In genomic region chr16:57906385-57907316, GRCh38 we compare ENCODE assay signal across 9 cellular contexts.
A peak's percentile ranks its signal among the peaks of the same experiment; 100 is the strongest.
DNase-seq lines count a peak whose midpoint lies in the region; ATAC-seq and TF ChIP-seq lines count a peak whose summit lies in the region.
"Had no signal": no experiment of that assay in that cellular context is flagged by ENCODE, and none has a peak within 500 bp of the region (broad histone marks: within the 10 kb centered on the region; RNA-seq: fewer than 3 reads in every experiment).

No MANE protein-coding gene starts in this region.

- H3K27me3 ChIP-seq in DOHH2 (ENCODE audit: control insufficient read depth, low read length) (peaks cover 8% of the 10 kb centered on the region), neuronal stem cell (ENCODE audit: control insufficient read depth in 3 of 3, insufficient read depth in 3 of 3, low read depth in 1 of 3, low read length in 3 of 3) (peaks cover 0 to 59% (median 5%) of the 10 kb centered on the region in 3 experiments)

- no peak overlapping the region for H3K4me3 Mint-ChIP-seq in effector memory CD8-positive, alpha-beta T cell
- H3K4me3 Mint-ChIP-seq: dendritic cell treated with granulocyte-macrophage colony-stimulating factor and Interleukin-4, amounts not matched to agents 40 ng/mL and 50 ng/mL, for 4 days had no signal

- no peaks in the 10 kb centered on the region for H3K4me1 ChIP-seq in DOHH2 (ENCODE audit: control insufficient read depth, low read length)
- H3K4me1 ChIP-seq in neuronal stem cell (ENCODE audit: control insufficient read depth in 2 of 2, insufficient read depth in 1 of 2, low read depth in 1 of 2, low read length in 2 of 2) = peaks cover 0 to 5% of the 10 kb centered on the region in 2 donors

- no peaks in the 10 kb centered on the region for H4K20me1 ChIP-seq in DOHH2 (ENCODE audit: control insufficient read depth, insufficient read depth, low read depth, low read length)

- peak; percentile 53 for ATAC-seq in effector memory CD8-positive, alpha-beta T cell (replicated peaks)
- ATAC-seq in GM21576 (IDR thresholded peaks at IDR 0.05; ENCODE audit: unreplicated experiment) = no peak

- WGBS in neuronal stem cell (ENCODE audit: extremely low coverage in 2 of 2, insufficient read length in 2 of 2, insufficient replicate concordance in 1 of 2), 2 donors = no CpG with 5 or more reads among the region's 28 CpGs

- peak overlapping the region; percentile 24 for H2AFZ ChIP-seq in neuronal stem cell (ENCODE audit: low read length)

- peak overlapping the region; percentile 42 for H2AK5ac ChIP-seq in neuronal stem cell (ENCODE audit: low read depth, low read length)

- H3K36me3 ChIP-seq in DOHH2 (ENCODE audit: control insufficient read depth, low read length) (no peaks in the 10 kb centered on the region), neuronal stem cell (replicated peaks in 1 of 2; ENCODE audit: control insufficient read depth in 2 of 2, insufficient read depth in 2 of 2, low read length in 2 of 2) (no peaks in the 10 kb centered on the region)

- peak overlapping the region; percentile 1 for H3K23ac ChIP-seq in neuronal stem cell (ENCODE audit: low read depth, low read length, poor library complexity)

- H3K4me2 ChIP-seq in DOHH2 (ENCODE audit: low read length) (no peak overlapping the region), neuronal stem cell (ENCODE audit: insufficient read depth, low read length, poor library complexity, severe bottlenecking) (no peak overlapping the region)

- no peaks in the 10 kb centered on the region for H3K9me3 Mint-ChIP-seq in effector memory CD8-positive, alpha-beta T cell
- H3K9me3 Mint-ChIP-seq: dendritic cell treated with granulocyte-macrophage colony-stimulating factor and Interleukin-4, amounts not matched to agents 40 ng/mL and 50 ng/mL, for 4 days had no signal

- no peak overlapping the region for H3K4ac ChIP-seq in neuronal stem cell (ENCODE audit: low read length)

- no peaks in the 10 kb centered on the region for H3K36me3 Mint-ChIP-seq in effector memory CD8-positive, alpha-beta T cell (ENCODE audit: insufficient read depth)

- no peaks in the 10 kb centered on the region for H3F3A ChIP-seq in DOHH2 (ENCODE audit: control insufficient read depth, insufficient read depth)

- H3K14ac ChIP-seq in neuronal stem cell (ENCODE audit: low read length) = no peak overlapping the region

- H2BK120ac ChIP-seq in neuronal stem cell (ENCODE audit: low read depth, low read length) = no peak overlapping the region

- H3K9me3 ChIP-seq in DOHH2 (ENCODE audit: control insufficient read depth, insufficient read depth, low read length) (no peaks in the 10 kb centered on the region), neuronal stem cell (replicated peaks in 1 of 2; ENCODE audit: control insufficient read depth in 2 of 2, insufficient read depth in 1 of 2, low read depth in 1 of 2, low read length in 2 of 2) (no peaks in the 10 kb centered on the region)

- peak; percentile 64 for TF ChIP-seq CTCF in DOHH2 (IDR thresholded peaks at IDR 0.05; ENCODE audit: low read depth, low read length, poor library complexity, severe bottlenecking)

- H4K91ac ChIP-seq in neuronal stem cell (ENCODE audit: low read depth, low read length, poor library complexity) = no peak overlapping the region

- no peak overlapping the region for H2BK15ac ChIP-seq in neuronal stem cell (ENCODE audit: low read length)

- H4K8ac ChIP-seq in neuronal stem cell (ENCODE audit: low read depth, low read length) = no peak overlapping the region

- H3K4me3 ChIP-seq in DOHH2 (ENCODE audit: low read length) (no peak overlapping the region), neuronal stem cell (ENCODE audit: low read length in 2 of 2) (peak overlapping the region in 1 of 2 donors; percentile 11)

- DNase-seq in T follicular helper cell (ENCODE audit: low read depth) (peak; percentile 7), neuronal stem cell (ENCODE audit: low spot score) (peak; percentile 12), 8988T (no peak), SW480 (ENCODE audit: low spot score) (no peak), mucosa of gallbladder (ENCODE audit: low spot score) (no peak)
- DNase-seq in effector memory CD8-positive, alpha-beta T cell = peak in 2 of 3 experiments; percentile 6 to 27

- H3K18ac ChIP-seq in neuronal stem cell (ENCODE audit: low read length) = no peak overlapping the region

- no peak overlapping the region for H3K27ac Mint-ChIP-seq in effector memory CD8-positive, alpha-beta T cell
- H3K27ac Mint-ChIP-seq: dendritic cell treated with granulocyte-macrophage colony-stimulating factor and Interleukin-4, amounts not matched to agents 40 ng/mL and 50 ng/mL, for 4 days had no signal

- H3K27me3 Mint-ChIP-seq in effector memory CD8-positive, alpha-beta T cell = peaks cover 25 to 56% of the 10 kb centered on the region in 2 donors

- no peak overlapping the region for H3K27ac ChIP-seq in DOHH2 (ENCODE audit: low read depth, low read length)
- H3K27ac ChIP-seq in neuronal stem cell (replicated peaks; ENCODE audit: low read length) = no peak overlapping the region

- no peaks in the 10 kb centered on the region for H3K79me1 ChIP-seq in neuronal stem cell (ENCODE audit: low read depth, low read length)

- H2BK12ac ChIP-seq in neuronal stem cell (ENCODE audit: low read length) = no peak overlapping the region

- no peaks in the 10 kb centered on the region for H3K9me2 ChIP-seq in DOHH2 (replicated peaks; ENCODE audit: control insufficient read depth, low read length)

- no peaks in the 10 kb centered on the region for H3K79me2 ChIP-seq in DOHH2 (ENCODE audit: control insufficient read depth, low read length)

- no peak overlapping the region for H3K9ac ChIP-seq in neuronal stem cell (ENCODE audit: low read depth, low read length, poor library complexity)

- no peak overlapping the region for H2BK5ac ChIP-seq in neuronal stem cell (ENCODE audit: low read length)

- peaks cover 6 to 9% of the 10 kb centered on the region in 2 donors for H3K4me1 Mint-ChIP-seq in effector memory CD8-positive, alpha-beta T cell (ENCODE audit: low read depth in 2 of 2)

Comparison
In these comparisons a context has a peak if more than half of its experiments do, and no peak if none do; other contexts are left out.
1. DNase-seq: peak in T follicular helper cell (single experiment), effector memory CD8-positive, alpha-beta T cell (2 of 3) and neuronal stem cell (single experiment); none in 8988T (single experiment), SW480 (single experiment) and mucosa of gallbladder (single experiment).